In the genomic region with DNA sequence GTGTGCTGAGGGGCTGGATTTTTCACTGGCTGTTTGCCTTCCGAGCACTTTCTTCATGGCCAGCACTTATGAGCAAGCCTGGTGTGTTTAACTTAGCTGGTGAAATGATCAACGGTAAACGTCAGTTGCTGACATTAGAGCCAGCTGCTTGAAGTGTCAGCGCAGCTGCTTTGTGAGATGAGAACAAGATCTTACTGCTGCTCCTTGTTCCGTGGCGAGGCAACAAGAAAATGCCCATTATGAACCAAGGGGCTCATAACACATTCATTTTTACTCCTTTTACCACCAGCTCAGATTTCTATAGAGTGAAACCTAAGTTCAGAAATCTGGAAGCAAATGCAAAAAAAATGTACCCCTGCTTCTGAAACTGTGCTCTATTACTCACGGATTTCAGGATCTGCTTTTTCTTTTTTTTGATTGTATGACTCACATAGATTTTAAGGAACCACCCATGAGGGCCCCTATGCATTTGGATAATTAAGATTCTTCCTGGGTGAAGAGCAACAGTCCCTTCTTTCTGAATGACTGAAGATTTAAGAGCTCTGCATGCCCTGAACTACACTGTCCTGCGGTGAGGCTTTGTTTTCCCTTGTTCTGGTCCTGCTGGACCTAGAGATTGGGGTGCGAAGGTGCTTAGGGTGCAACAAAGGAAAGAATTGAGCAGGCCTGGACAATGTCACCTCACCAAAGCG, we compare ENCODE assay signal across 8 cellular contexts.
A peak's percentile ranks its signal among the peaks of the same experiment; 100 is the strongest.
DNase-seq lines count a peak whose midpoint lies in the region; ATAC-seq, FAIRE-seq and TF ChIP-seq lines count a peak whose summit lies in the region.

No MANE protein-coding gene starts in this region.

- 0 out of 2 replicates have a peak, but pooled peaks have one; percentile 11 for TF ChIP-seq EP300 in Ishikawa (IDR thresholded peaks at IDR 0.05; ENCODE audit: borderline replicate concordance)

- 30 to 35% methylated on average over 10 of the region's 10 CpGs for WGBS in heart right ventricle, 2 donors

- H3K36me3 ChIP-seq in heart right ventricle = no peaks in the 10 kb centered on the region

- H3K4me3 ChIP-seq in heart right ventricle (peak overlapping the region in 2 of 10 donors; percentile 8 to 33), skin epidermis (no peak overlapping the region)

- no peak for TF ChIP-seq CTCF in heart right ventricle (IDR thresholded peaks at IDR 0.05)

- peaks cover 0 to 32% (median 4%) of the 10 kb centered on the region in 9 donors for H3K4me1 ChIP-seq in heart right ventricle

- FAIRE-seq in GM12892 (lab: Jason Lieb, UNC) = no peak

- peak; percentile 63 for DNase-seq in AG08395 (ENCODE audit: low spot score)
- peak; percentile 66 to 77 for DNase-seq in SHP77 (lab: John Stamatoyannopoulos, UW)
- no peak for DNase-seq in heart right ventricle
- DNase-seq in D341Med (ENCODE audit: low spot score) = no peak
- no peak for DNase-seq in NCI-H146 treated with DMSO at 0.1 percent for 48 hours (lab: John Stamatoyannopoulos, UW; ENCODE audit: unreplicated experiment)
- no peak for DNase-seq in GM12892 (ENCODE audit: insufficient read length)

- H3K27ac ChIP-seq in heart right ventricle (peak overlapping the region in 2 of 10 donors; percentile 40 to 81), skin epidermis (peak overlapping the region in 18 of 21 experiments; percentile 5 to 76 (median 44))

- TF ChIP-seq POLR2A in GM12892 (IDR thresholded peaks at IDR 0.05; ENCODE audit: low read depth, low read length) = no peak

- H3K27me3 ChIP-seq in heart right ventricle = no peaks in the 10 kb centered on the region

- no peaks in the 10 kb centered on the region for H3K9me3 ChIP-seq in heart right ventricle

- intact Hi-C loops in heart right ventricle (cut with DNase I) = no loop called here

- no peak for TF ChIP-seq RAD21 in Ishikawa (IDR thresholded peaks at IDR 0.05; ENCODE audit: low read depth)

- ATAC-seq in heart right ventricle = peak in 7 of 8 donors; percentile 42 to 84 (median 68)

TF ChIP-seq in Ishikawa, 13 proteins besides CTCF, POLR2A, EP300 and RAD21:
- TF ChIP-seq TCF12 (IDR thresholded peaks at IDR 0.05; ENCODE audit: low read depth) (0 out of 2 replicates have a peak, but pooled peaks have one; percentile 33), YY1 (IDR thresholded peaks at IDR 0.05; ENCODE audit: low read depth) (no peak), NFIC (IDR thresholded peaks at IDR 0.05) (no peak), TEAD4 (IDR thresholded peaks at IDR 0.05) (no peak)
- TF ChIP-seq, protein P1, sequence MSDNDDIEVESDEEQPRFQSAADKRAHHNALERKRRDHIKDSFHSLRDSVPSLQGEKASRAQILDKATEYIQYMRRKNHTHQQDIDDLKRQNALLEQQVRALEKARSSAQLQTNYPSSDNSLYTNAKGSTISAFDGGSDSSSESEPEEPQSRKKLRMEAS (IDR thresholded peaks at IDR 0.05) = 0 out of 2 replicates have a peak, but pooled peaks have one; percentile 2

Comparison
In these comparisons a context has a peak if more than half of its experiments do, and no peak if none do; other contexts are left out.
1. DNase-seq: peak in AG08395 (single experiment) and SHP77 (2 of 2); none in heart right ventricle (0 of 2), D341Med (single experiment), NCI-H146 treated with DMSO at 0.1 percent for 48 hours (single experiment) and GM12892 (single experiment).